In the genomic region with DNA sequence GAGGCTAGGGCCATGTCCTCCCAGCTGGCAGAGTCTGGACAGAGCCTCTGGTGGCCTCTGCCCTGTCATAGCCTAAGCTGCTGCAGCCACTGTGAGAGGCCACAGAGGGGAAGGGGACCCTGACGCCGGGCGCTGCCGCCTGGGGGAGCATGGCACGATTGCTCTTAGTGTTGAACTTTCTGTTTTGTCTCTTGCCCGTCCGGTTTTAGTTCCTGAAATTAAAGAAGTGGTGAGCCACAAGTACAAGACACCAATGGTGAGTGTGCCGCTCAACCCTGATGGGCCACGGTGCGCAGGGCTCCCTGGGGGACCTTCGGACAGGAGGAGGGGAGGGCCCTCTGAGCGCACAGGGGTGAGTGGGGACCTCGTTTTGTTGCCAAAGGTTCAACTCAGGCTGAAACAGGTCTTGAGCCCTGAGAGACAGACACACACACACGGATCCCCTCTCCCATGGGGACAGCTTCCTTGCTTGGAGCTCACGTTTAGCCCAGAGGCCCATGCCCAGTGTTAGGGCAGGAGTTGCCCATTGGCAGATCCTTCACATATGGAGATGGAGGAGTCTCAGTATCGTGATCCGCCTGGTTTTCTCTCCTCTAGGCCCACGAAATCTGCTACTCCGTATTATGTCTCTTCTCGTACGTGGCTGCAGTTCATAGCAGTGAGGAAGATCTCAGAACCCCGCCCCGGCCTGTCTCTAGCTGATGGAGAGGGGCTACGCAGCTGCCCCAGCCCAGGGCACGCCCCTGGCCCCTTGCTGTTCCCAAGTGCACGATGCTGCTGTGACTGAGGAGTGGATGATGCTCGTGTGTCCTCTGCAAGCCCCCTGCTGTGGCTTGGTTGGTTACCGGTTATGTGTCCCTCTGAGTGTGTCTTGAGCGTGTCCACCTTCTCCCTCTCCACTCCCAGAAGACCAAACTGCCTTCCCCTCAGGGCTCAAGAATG, we compare ENCODE assay signal across 14 cellular contexts. TPM values are rescaled to one million over a fixed set of nuclear protein-coding genes. Genes with fewer than 3 reads are reported as not detected.
DNase-seq lines count a peak whose midpoint lies in the region; ATAC-seq and TF ChIP-seq lines count a peak whose summit lies in the region.
"Had no signal": no experiment of that assay in that cellular context is flagged by ENCODE, and none has a peak within 500 bp of the region (broad histone marks: within the 10 kb centered on the region; RNA-seq: fewer than 3 reads in every experiment).

No MANE protein-coding gene starts in this region.

- intact Hi-C loops in heart right ventricle (cut with DNase I) = no loop called here

- peaks cover 0 to 77% (median 0%) of the 10 kb centered on the region in 9 donors for H3K36me3 ChIP-seq in heart right ventricle

- no peaks in the 10 kb centered on the region for H3K27me3 ChIP-seq in heart right ventricle
- H3K27me3 ChIP-seq: brain microvascular endothelial cell, gastroesophageal sphincter, testis had no signal

- peaks cover 18 to 65% (median 53%) of the 10 kb centered on the region in 9 donors for H3K4me1 ChIP-seq in heart right ventricle
- H3K4me1 ChIP-seq: testis had no signal

- H3K9me3 ChIP-seq in heart right ventricle = no peaks in the 10 kb centered on the region
- H3K9me3 ChIP-seq: gastroesophageal sphincter, mucosa of descending colon, testis had no signal

- CTCF ChIA-PET in GM10248 (lab: Yijun Ruan, JAX) = interaction anchor here (0.7 to 1.6 kb wide), 6 partner anchors 8 to 92 kb away, joined by 3 read pairs; no protein-coding TSS in a partner anchor

- TF ChIP-seq CTCF in GM10248 (IDR thresholded peaks at IDR 0.05; ENCODE audit: control extremely low read depth, extremely low read depth, low read depth, missing control alignments) (no peak), heart right ventricle (IDR thresholded peaks at IDR 0.05) (no peak)

- H3K27ac ChIP-seq in heart right ventricle = peak overlapping the region; percentile 23 to 84 (median 78)
- H3K27ac ChIP-seq: brain microvascular endothelial cell, testis had no signal

- H3K4me3 ChIP-seq in heart right ventricle = no peak overlapping the region
- H3K4me3 ChIP-seq: gastroesophageal sphincter, mucosa of descending colon, testis had no signal

- POLR2A ChIA-PET in GM10248 (lab: Yijun Ruan, JAX) = no interaction called here

- WGBS in heart right ventricle, 2 donors = 62 to 71% methylated on average over 29 of the region's 29 CpGs

- DNase-seq in GM10248 (ENCODE audit: extremely low spot score) (peak; percentile 64), heart right ventricle (peak in 1 of 2 donors; percentile 26), NCI-H69 (lab: John Stamatoyannopoulos, UW) (no peak), activated T-cell treated with anti-CD3 and anti-CD28 coated beads for 4 hours (no peak)
- no peak for DNase-seq in central memory CD4-positive, alpha-beta T cell
- DNase-seq: activated CD4-positive, alpha-beta T cell treated with anti-CD3 and anti-CD28 coated beads for 4 hours; brain microvascular endothelial cell; Calu3; mucosa of descending colon; testis had no signal

- ATAC-seq in GM19455 (IDR thresholded peaks at IDR 0.05; ENCODE audit: unreplicated experiment) = peak; percentile 49
- ATAC-seq in HG03558 (IDR thresholded peaks at IDR 0.05; ENCODE audit: extremely low read depth, unreplicated experiment) = peak; percentile 45
- ATAC-seq in heart right ventricle = peak in 5 of 8 donors; percentile 3 to 8 (median 6)
- ATAC-seq in HG02610 (IDR thresholded peaks at IDR 0.05; ENCODE audit: unreplicated experiment) = no peak
- ATAC-seq: gastroesophageal sphincter, mucosa of descending colon had no signal

RNA-seq across cellular contexts. Expression of gene MYBPC3, which starts 23.8 kb away (rescaled TPM):
- total RNA-seq in heart right ventricle = 1,000 to 10,000 TPM; 1,404 to 3,138 (median 2,490) TPM
- polyA plus RNA-seq in heart right ventricle = 1,000 to 10,000 TPM in 1 of 2 donors, 100 to 1,000 TPM in 1; 484 to 2,250 TPM
- total RNA-seq: Calu3 had no signal

RNA-seq across cellular contexts. Expression of gene SPI1, which starts 49.6 kb away (rescaled TPM):
- 10 to 100 TPM in 3 of 10 donors, 1 to 10 TPM in 7; 3.4 to 38.9 (median 6.7) TPM for total RNA-seq in heart right ventricle
- 10 to 100 TPM in 1 of 2 donors, 1 to 10 TPM in 1; 6.7 to 10.2 TPM for polyA plus RNA-seq in heart right ventricle
- total RNA-seq: Calu3 had no signal

RNA-seq across cellular contexts. Expression of gene MADD, which starts 58.8 kb away (rescaled TPM):
- total RNA-seq in heart right ventricle = 10 to 100 TPM; 23.8 to 54.8 (median 35.7) TPM
- polyA plus RNA-seq in heart right ventricle = 10 to 100 TPM; 24.4 to 35.1 TPM
